In the genomic region with DNA sequence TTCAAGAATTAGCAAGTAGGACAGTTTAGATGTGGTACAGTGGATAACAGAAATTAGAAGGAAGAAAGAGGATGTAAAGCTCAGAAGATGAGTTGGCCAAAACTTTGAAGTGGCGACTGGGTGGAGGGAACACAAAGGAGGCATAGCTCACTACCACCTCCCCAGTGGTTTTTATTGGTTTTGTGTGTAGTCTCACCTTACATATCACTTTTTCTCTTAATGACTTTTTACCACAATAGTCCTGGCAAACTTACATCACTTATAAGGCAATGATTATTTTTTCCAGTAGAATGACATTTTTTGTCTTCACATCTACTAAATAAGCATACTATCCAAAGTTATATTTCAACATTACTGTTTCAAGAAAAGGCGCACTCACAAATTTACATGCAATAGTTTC, we compare ENCODE assay signal across 35 cellular contexts. TPM values are rescaled to one million over a fixed set of nuclear protein-coding genes. Genes with fewer than 3 reads are reported as not detected.
"Had no signal": no experiment of that assay in that cellular context is flagged by ENCODE, and none has a peak within 500 bp of the region (broad histone marks: within the 10 kb centered on the region; RNA-seq: fewer than 3 reads in every experiment).

No MANE protein-coding gene starts in this region.

- H3K27me3 ChIP-seq: ascending aorta, cardiac muscle cell had no signal

- H3K4me1 ChIP-seq: ascending aorta had no signal

- H3K4me1 Mint-ChIP-seq: activated B cell treated with CpG ODN at 0.5 μM for 24 hours; activated CD4-positive, alpha-beta T cell treated with anti-CD3 and anti-CD28 coated beads, Interleukin-2, amount 10 ng/mL, durations not matched to agents 24 days and 14 days; activated naive CD4-positive, alpha-beta T cell treated with anti-CD3 and anti-CD28 coated beads, Interleukin-2, amount 10 ng/mL, durations not matched to agents 7 days and 5 days; activated naive CD4-positive, alpha-beta T cell treated with anti-CD3 and anti-CD28 coated beads, Interleukin-2, amount 50 U/mL, for 24 hours; activated naive CD8-positive, alpha-beta T cell treated with anti-CD3 and anti-CD28 coated beads, Interleukin-2, amount 10 ng/mL, durations not matched to agents 7 days and 5 days; activated naive CD8-positive, alpha-beta T cell treated with anti-CD3 and anti-CD28 coated beads, Interleukin-2, amount 50 U/mL, for 24 hours; brain; central memory CD8-positive, alpha-beta T cell had no signal

- DNase-seq: activated B cell treated with CpG ODN at 0.5 μM for 24 hours; activated CD4-positive, alpha-beta memory T cell treated with anti-CD3 and anti-CD28 coated beads for 36 hours; activated CD4-positive, alpha-beta T cell treated with anti-CD3 and anti-CD28 coated beads for 4 hours; activated CD4-positive, alpha-beta T cell treated with anti-CD3 and anti-CD28 coated beads, Interleukin-2, amount 10 ng/mL, durations not matched to agents 24 days and 14 days; activated CD4-positive, alpha-beta T cell treated with anti-CD3 and anti-CD28 coated beads, Interleukin-2, amount 50 U/mL, for 1 hour; activated CD4-positive, alpha-beta T cell treated with anti-CD3 and anti-CD28 coated beads, Interleukin-2, amount 50 U/mL, for 4 hours; activated CD4-positive, CD25-positive, alpha-beta regulatory T cell treated with anti-CD3 and anti-CD28 coated beads, Interleukin-2, amount 50 U/mL, for 72 hours; activated CD8-positive, alpha-beta memory T cell treated with anti-CD3 and anti-CD28 coated beads, Interleukin-2, amount 50 U/mL, for 4 hours; activated CD8-positive, alpha-beta T cell treated with anti-CD3 and anti-CD28 coated beads for 36 hours; activated effector memory CD4-positive, alpha-beta T cell treated with Interleukin-2 at 50 U/mL for 16 hours; activated gamma-delta T cell; activated naive CD4-positive, alpha-beta T cell treated with anti-CD3 and anti-CD28 coated beads, Interleukin-2, amount 10 ng/mL, durations not matched to agents 7 days and 5 days; activated naive CD4-positive, alpha-beta T cell treated with Interleukin-2 at 50 U/mL for 16 hours; activated naive CD8-positive, alpha-beta T cell treated with anti-CD3 and anti-CD28 coated beads, Interleukin-2, amount 10 ng/mL, durations not matched to agents 7 days and 5 days; activated naive CD8-positive, alpha-beta T cell treated with anti-CD3 and anti-CD28 coated beads, Interleukin-2, amount 50 U/mL, for 24 hours; activated T-cell treated with anti-CD3 and anti-CD28 coated beads for 4 hours; activated T-cell treated with anti-CD3 and anti-CD28 coated beads, Interleukin-2, amount 50 U/mL, for 1 hour; activated T-cell treated with anti-CD3 and anti-CD28 coated beads, Interleukin-2, amount 50 U/mL, for 48 hours; amygdala; anterior cingulate cortex; caudate nucleus; cerebellar nuclear complex; T-helper 2 cell; T-helper 9 cell had no signal

- H3K27ac ChIP-seq: ascending aorta, cardiac muscle cell, VCaP had no signal

- H3K36me3 Mint-ChIP-seq: activated CD4-positive, alpha-beta memory T cell treated with anti-CD3 and anti-CD28 coated beads for 36 hours; activated naive CD4-positive, alpha-beta T cell treated with anti-CD3 and anti-CD28 coated beads, Interleukin-2, amount 10 ng/mL, durations not matched to agents 7 days and 5 days; activated naive CD4-positive, alpha-beta T cell treated with anti-CD3 and anti-CD28 coated beads, Interleukin-2, amount 50 U/mL, for 24 hours; activated naive CD8-positive, alpha-beta T cell; activated naive CD8-positive, alpha-beta T cell treated with anti-CD3 and anti-CD28 coated beads, Interleukin-2, amount 10 ng/mL, durations not matched to agents 7 days and 5 days; brain had no signal

- H3K4me3 Mint-ChIP-seq: activated B cell treated with CpG ODN at 0.5 μM for 24 hours; activated CD4-positive, alpha-beta memory T cell treated with anti-CD3 and anti-CD28 coated beads for 36 hours; activated CD4-positive, alpha-beta T cell treated with anti-CD3 and anti-CD28 coated beads, Interleukin-2, amount 10 ng/mL, durations not matched to agents 24 days and 14 days; activated CD8-positive, alpha-beta T cell treated with anti-CD3 and anti-CD28 coated beads for 36 hours; activated naive CD4-positive, alpha-beta T cell treated with anti-CD3 and anti-CD28 coated beads, Interleukin-2, amount 10 ng/mL, durations not matched to agents 7 days and 5 days; activated naive CD4-positive, alpha-beta T cell treated with anti-CD3 and anti-CD28 coated beads, Interleukin-2, amount 50 U/mL, for 24 hours; activated naive CD8-positive, alpha-beta T cell; activated naive CD8-positive, alpha-beta T cell treated with anti-CD3 and anti-CD28 coated beads, Interleukin-2, amount 10 ng/mL, durations not matched to agents 7 days and 5 days; activated naive CD8-positive, alpha-beta T cell treated with anti-CD3 and anti-CD28 coated beads, Interleukin-2, amount 50 U/mL, for 24 hours; brain; central memory CD8-positive, alpha-beta T cell; T-helper 1 cell treated with Interleukin-12 subunit alpha and Interleukin-12 subunit beta and Interleukin-4 antibody, amounts not matched to agents 30 μg/mL and 1 μg/mL, for 36 hours; T-helper 2 cell treated with Interferon-gamma antibody and Interleukin-4, amounts not matched to agents 5 μg/mL and 100 μg/mL, for 36 hours had no signal

- H3K4me3 ChIP-seq: ascending aorta, cardiac muscle cell had no signal

- H3K27ac Mint-ChIP-seq: activated B cell treated with CpG ODN at 0.5 μM for 24 hours; activated CD4-positive, alpha-beta memory T cell treated with anti-CD3 and anti-CD28 coated beads for 36 hours; activated CD4-positive, alpha-beta T cell treated with anti-CD3 and anti-CD28 coated beads, Interleukin-2, amount 10 ng/mL, durations not matched to agents 24 days and 14 days; activated CD8-positive, alpha-beta T cell treated with anti-CD3 and anti-CD28 coated beads for 36 hours; activated naive CD4-positive, alpha-beta T cell treated with anti-CD3 and anti-CD28 coated beads, Interleukin-2, amount 10 ng/mL, durations not matched to agents 7 days and 5 days; activated naive CD4-positive, alpha-beta T cell treated with anti-CD3 and anti-CD28 coated beads, Interleukin-2, amount 50 U/mL, for 24 hours; activated naive CD8-positive, alpha-beta T cell; activated naive CD8-positive, alpha-beta T cell treated with anti-CD3 and anti-CD28 coated beads, Interleukin-2, amount 10 ng/mL, durations not matched to agents 7 days and 5 days; activated naive CD8-positive, alpha-beta T cell treated with anti-CD3 and anti-CD28 coated beads, Interleukin-2, amount 50 U/mL, for 24 hours; activated T-helper 2 cell treated with anti-CD3 and anti-CD28 coated beads, Interferon-gamma antibody, Interleukin-2, Interleukin-4, amounts not matched to agents 10 μg/mL and 5 μg/mL and 100 μg/mL, durations not matched to agents 14 hours and 24 hours and 36 hours; brain; T-helper 1 cell treated with Interleukin-12 subunit alpha and Interleukin-12 subunit beta and Interleukin-4 antibody, amounts not matched to agents 30 μg/mL and 1 μg/mL, for 36 hours; T-helper 2 cell treated with Interferon-gamma antibody and Interleukin-4, amounts not matched to agents 5 μg/mL and 100 μg/mL, for 36 hours had no signal

- H3K27me3 Mint-ChIP-seq: activated B cell treated with CpG ODN at 0.5 μM for 24 hours; activated CD4-positive, alpha-beta memory T cell treated with anti-CD3 and anti-CD28 coated beads for 36 hours; activated CD4-positive, alpha-beta T cell treated with anti-CD3 and anti-CD28 coated beads, Interleukin-2, amount 10 ng/mL, durations not matched to agents 24 days and 14 days; activated CD8-positive, alpha-beta T cell treated with anti-CD3 and anti-CD28 coated beads for 36 hours; activated naive CD4-positive, alpha-beta T cell treated with anti-CD3 and anti-CD28 coated beads, Interleukin-2, amount 10 ng/mL, durations not matched to agents 7 days and 5 days; activated naive CD4-positive, alpha-beta T cell treated with anti-CD3 and anti-CD28 coated beads, Interleukin-2, amount 50 U/mL, for 24 hours; activated naive CD8-positive, alpha-beta T cell; activated naive CD8-positive, alpha-beta T cell treated with anti-CD3 and anti-CD28 coated beads, Interleukin-2, amount 10 ng/mL, durations not matched to agents 7 days and 5 days; activated naive CD8-positive, alpha-beta T cell treated with anti-CD3 and anti-CD28 coated beads, Interleukin-2, amount 50 U/mL, for 24 hours; central memory CD8-positive, alpha-beta T cell had no signal

- ATAC-seq: activated CD8-positive, alpha-beta T cell treated with anti-CD3 and anti-CD28 coated beads for 36 hours; activated naive CD8-positive, alpha-beta T cell treated with anti-CD3 and anti-CD28 coated beads, Interleukin-2, amount 50 U/mL, for 24 hours had no signal

- H3K9me3 ChIP-seq: ascending aorta had no signal

- H3K36me3 ChIP-seq: ascending aorta, cardiac muscle cell had no signal

RNA-seq across cellular contexts. Expression of a gene that starts 49.2 kb away (rescaled TPM):
- total RNA-seq: activated B cell treated with CpG ODN at 0.5 μM for 24 hours; activated CD4-positive, alpha-beta memory T cell treated with anti-CD3 and anti-CD28 coated beads for 36 hours; activated CD4-positive, alpha-beta T cell treated with anti-CD3 and anti-CD28 coated beads, Interleukin-2, amount 10 ng/mL, durations not matched to agents 24 days and 14 days; activated CD8-positive, alpha-beta memory T cell treated with anti-CD3 and anti-CD28 coated beads for 36 hours; activated CD8-positive, alpha-beta T cell treated with anti-CD3 and anti-CD28 coated beads for 36 hours; activated T-helper 2 cell treated with anti-CD3 and anti-CD28 coated beads, Interferon-gamma antibody, Interleukin-2, Interleukin-4, amounts not matched to agents 10 μg/mL and 5 μg/mL and 100 μg/mL, durations not matched to agents 14 hours and 24 hours and 36 hours had no signal
